In genomic region chr22:42964994-42965699, GRCh38 we compare ENCODE assay signal across 1 cellular context.
TF ChIP-seq lines count a peak whose summit lies in the region.

No MANE protein-coding gene starts in this region.

TF ChIP-seq in H1, 55 proteins besides CTCF, POLR2A, EP300 and RAD21 (continued from another document):
- TF ChIP-seq USF2 (IDR thresholded peaks at IDR 0.05; ENCODE audit: low read length) (no peak), NRF1 (IDR thresholded peaks at IDR 0.05; ENCODE audit: low read depth, low read length) (no peak), RBBP5 (IDR thresholded peaks at IDR 0.05; ENCODE audit: borderline replicate concordance, low read depth, low read length) (no peak), JUN (IDR thresholded peaks at IDR 0.05; ENCODE audit: low read depth, low read length) (no peak), KDM4A (IDR thresholded peaks at IDR 0.05; ENCODE audit: low read depth, low read length, severe bottlenecking) (no peak), CBX5 (IDR thresholded peaks at IDR 0.05; ENCODE audit: low read depth, low read length) (no peak), POU5F1 (IDR thresholded peaks at IDR 0.05; ENCODE audit: low read depth, low read length) (peak; percentile 74; the same call in 1 of the 2 replicates), EGR1 (IDR thresholded peaks at IDR 0.05; ENCODE audit: borderline replicate concordance, low read depth, low read length) (no peak), E2F6 (IDR thresholded peaks at IDR 0.05) (no peak), BCL11A (IDR thresholded peaks at IDR 0.05; ENCODE audit: low read depth in 2 of 2, low read length in 2 of 2) (peak in 1 of 2 experiments; percentile 35), SP4 (IDR thresholded peaks at IDR 0.05; ENCODE audit: low read length) (no peak), CBX8 (IDR thresholded peaks at IDR 0.05; ENCODE audit: borderline replicate concordance, low read depth, low read length) (no peak), BACH1 (IDR thresholded peaks at IDR 0.05; ENCODE audit: low read length) (no peak), CEBPB (IDR thresholded peaks at IDR 0.05; ENCODE audit: low read depth, low read length) (no peak), ATF3 (IDR thresholded peaks at IDR 0.05; ENCODE audit: insufficient read depth, low read depth, low read length) (no peak), TCF12 (IDR thresholded peaks at IDR 0.05; ENCODE audit: low read depth, low read length) (peak; percentile 62; the same call in 1 of the 2 replicates), SAP30 (IDR thresholded peaks at IDR 0.05; ENCODE audit: insufficient read depth, insufficient replicate concordance, low read length) (peak; percentile 92), MAFK (IDR thresholded peaks at IDR 0.05; ENCODE audit: low read depth, low read length) (no peak), TBP (IDR thresholded peaks at IDR 0.05; ENCODE audit: low read depth, low read length) (no peak), KDM1A (IDR thresholded peaks at IDR 0.05; ENCODE audit: borderline replicate concordance, low read length) (no peak), GABPA (IDR thresholded peaks at IDR 0.05; ENCODE audit: borderline replicate concordance, insufficient read depth, low read length) (no peak), SUZ12 (IDR thresholded peaks at IDR 0.05; ENCODE audit: low read length) (no peak), SIN3A (conservative IDR thresholded peaks at IDR 0.05 in 1 of 2, IDR thresholded peaks at IDR 0.05 in 1 of 2; ENCODE audit: low read depth in 1 of 2, low read length in 2 of 2) (peak; percentile 97), CHD1 (IDR thresholded peaks at IDR 0.05; ENCODE audit: low read depth, low read length) (no peak), SRF (IDR thresholded peaks at IDR 0.05; ENCODE audit: low read depth, low read length) (no peak), CHD2 (IDR thresholded peaks at IDR 0.05; ENCODE audit: low read length) (no peak), KDM5A (IDR thresholded peaks at IDR 0.05; ENCODE audit: low read length) (no peak), TAF1 (IDR thresholded peaks at IDR 0.05; ENCODE audit: low read depth, low read length) (no peak), RXRA (IDR thresholded peaks at IDR 0.05; ENCODE audit: insufficient read depth, low read depth, low read length) (no peak), CTBP2 (IDR thresholded peaks at IDR 0.05; ENCODE audit: borderline replicate concordance, insufficient read depth, insufficient read length, low read length) (no peak), ZNF274 (IDR thresholded peaks at IDR 0.05; ENCODE audit: borderline replicate concordance, extremely low read depth, low read length) (no peak), CREB1 (IDR thresholded peaks at IDR 0.05) (peak; percentile 32; the same call in 1 of the 2 replicates), SP2 (IDR thresholded peaks at IDR 0.05; ENCODE audit: low read length) (no peak), SP1 (IDR thresholded peaks at IDR 0.05; ENCODE audit: low read depth, low read length) (peak; percentile 30; the same call in 1 of the 2 replicates), FOSL1 (IDR thresholded peaks at IDR 0.05; ENCODE audit: insufficient read depth, low read depth, low read length) (no peak), CHD7 (IDR thresholded peaks at IDR 0.05; ENCODE audit: insufficient replicate concordance, low read length) (no peak), YY1 (IDR thresholded peaks at IDR 0.05; ENCODE audit: low read depth, low read length) (no peak), EZH2 (IDR thresholded peaks at IDR 0.05; ENCODE audit: low read depth, low read length, severe bottlenecking) (no peak), PHF8 (conservative IDR thresholded peaks at IDR 0.05; ENCODE audit: low read depth, low read length) (no peak), BRCA1 (IDR thresholded peaks at IDR 0.05; ENCODE audit: low read depth, low read length) (no peak), MAX (IDR thresholded peaks at IDR 0.05) (no peak), RFX5 (IDR thresholded peaks at IDR 0.05; ENCODE audit: borderline replicate concordance, low read depth, low read length) (no peak), SIRT6 (IDR thresholded peaks at IDR 0.05; ENCODE audit: low read length) (no peak), HDAC2 (IDR thresholded peaks at IDR 0.05; ENCODE audit: borderline replicate concordance in 1 of 2, low read depth in 2 of 2, low read length in 2 of 2) (peak in 1 of 2 experiments; percentile 81; a peak in 2 of 4 replicates), ASH2L (IDR thresholded peaks at IDR 0.05; ENCODE audit: low read length) (no peak)
TF ChIP-seq in H1: peak in this region for 10.
